ENCODE assay signal across 8 cellular contexts in genomic region chr16:69564845-69565610, GRCh38. TPM values are rescaled to one million over a fixed set of nuclear protein-coding genes. Genes with fewer than 3 reads are reported as not detected.
DNase-seq lines count a peak whose midpoint lies in the region; ATAC-seq and TF ChIP-seq lines count a peak whose summit lies in the region.

No MANE protein-coding gene starts in this region.

- H3K27me3 Mint-ChIP-seq in activated CD8-positive, alpha-beta memory T cell treated with anti-CD3 and anti-CD28 coated beads, Interleukin-2, amount 10 ng/mL, durations not matched to agents 7 days and 5 days = no peaks in the 10 kb centered on the region

- no peaks in the 10 kb centered on the region for H3K9me3 ChIP-seq in psoas muscle

- H3K36me3 Mint-ChIP-seq in activated CD8-positive, alpha-beta memory T cell treated with anti-CD3 and anti-CD28 coated beads, Interleukin-2, amount 10 ng/mL, durations not matched to agents 7 days and 5 days = no peaks in the 10 kb centered on the region

- H3K4me1 Mint-ChIP-seq in activated CD8-positive, alpha-beta memory T cell treated with anti-CD3 and anti-CD28 coated beads, Interleukin-2, amount 10 ng/mL, durations not matched to agents 7 days and 5 days = peaks cover 47% of the 10 kb centered on the region

- H3K9me3 Mint-ChIP-seq in activated CD8-positive, alpha-beta memory T cell treated with anti-CD3 and anti-CD28 coated beads, Interleukin-2, amount 10 ng/mL, durations not matched to agents 7 days and 5 days (ENCODE audit: low read depth) = no peaks in the 10 kb centered on the region

- H3K4me3 Mint-ChIP-seq in activated CD8-positive, alpha-beta memory T cell treated with anti-CD3 and anti-CD28 coated beads, Interleukin-2, amount 10 ng/mL, durations not matched to agents 7 days and 5 days = peak overlapping the region; percentile 89

- peaks cover 0 to 8% of the 10 kb centered on the region in 2 donors for H3K36me3 ChIP-seq in psoas muscle (ENCODE audit: insufficient read depth in 1 of 2, low read depth in 1 of 2)

- no peak for ATAC-seq in activated CD8-positive, alpha-beta memory T cell treated with anti-CD3 and anti-CD28 coated beads, Interleukin-2, amount 10 ng/mL, durations not matched to agents 7 days and 5 days
- no peak for ATAC-seq in psoas muscle
- no peak for ATAC-seq in GM21526 (IDR thresholded peaks at IDR 0.05; ENCODE audit: low FRiP score, unreplicated experiment)
- no peak for ATAC-seq in HG03139 (IDR thresholded peaks at IDR 0.05; ENCODE audit: unreplicated experiment)

- DNase-seq in activated CD8-positive, alpha-beta memory T cell treated with anti-CD3 and anti-CD28 coated beads, Interleukin-2, amount 10 ng/mL, durations not matched to agents 7 days and 5 days = no peak
- DNase-seq in activated CD8-positive, alpha-beta memory T cell treated with anti-CD3 and anti-CD28 coated beads, Interleukin-2, amount 50 U/mL, for 4 hours = no peak
- DNase-seq in fibroblast of villous mesenchyme (ENCODE audit: low read depth) = peak; percentile 22
- DNase-seq in psoas muscle = no peak
- DNase-seq in amygdala (lab: John Stamatoyannopoulos, UW) = no peak

- TF ChIP-seq CTCF in VCaP (conservative IDR thresholded peaks at IDR 0.05) (no peak), fibroblast of villous mesenchyme (IDR thresholded peaks at IDR 0.05; ENCODE audit: insufficient read depth, low read depth, low read length) (no peak), psoas muscle (IDR thresholded peaks at IDR 0.05) (no peak)

- intact Hi-C loops in psoas muscle (cut with DNase I) = loop anchor here (2.0 to 5.0 kb wide), 4 partner anchors 52 to 168 kb away; no protein-coding TSS in a partner anchor

- peak overlapping the region; percentile 96 for H3K27ac Mint-ChIP-seq in activated CD8-positive, alpha-beta memory T cell treated with anti-CD3 and anti-CD28 coated beads, Interleukin-2, amount 10 ng/mL, durations not matched to agents 7 days and 5 days

- CTCF ChIA-PET in activated CD8-positive, alpha-beta memory T cell treated with anti-CD3 and anti-CD28 coated beads, Interleukin-2, amount 10 ng/mL, durations not matched to agents 7 days and 5 days (lab: Charles Lee) = interaction anchor here (0.9 to 1.6 kb wide), 4 partner anchors 35 to 169 kb away, joined by 3 to 11 read pairs (median 4); no protein-coding TSS in a partner anchor

- H3K4me1 ChIP-seq in psoas muscle = peaks cover 24% of the 10 kb centered on the region

- H3K4me3 ChIP-seq in fibroblast of villous mesenchyme (ENCODE audit: low read depth, low read length) (peak overlapping the region; percentile 75), psoas muscle (peak overlapping the region; percentile 93)

- no peaks in the 10 kb centered on the region for H3K27me3 ChIP-seq in psoas muscle (ENCODE audit: insufficient read depth in 3 of 3, low read length in 2 of 3)

- WGBS in psoas muscle, 3 donors = 6 to 9% (median 7%) methylated on average over 22 to 24 of the region's 24 CpGs

- peak overlapping the region; percentile 90 for H3K27ac ChIP-seq in VCaP
- peak overlapping the region; percentile 98 for H3K27ac ChIP-seq in psoas muscle

RNA-seq across cellular contexts. Expression of gene NFAT5, which starts 0.7 kb away (rescaled TPM):
- total RNA-seq in activated CD8-positive, alpha-beta memory T cell treated with anti-CD3 and anti-CD28 coated beads, Interleukin-2, amount 10 ng/mL, durations not matched to agents 7 days and 5 days = 10 to 100 TPM; 28.7 to 36.8 TPM
- total RNA-seq in fibroblast of villous mesenchyme (34.5 and 69.1 TPM in 2 replicates), psoas muscle (10 to 100 TPM; 18.8 to 27.9 (median 22.4) TPM)
- 1 to 10 TPM; 1.6 to 5.9 (median 2.0) TPM for polyA plus RNA-seq in psoas muscle
